13 cellular contexts compared by ENCODE assay signal in the genomic region with DNA sequence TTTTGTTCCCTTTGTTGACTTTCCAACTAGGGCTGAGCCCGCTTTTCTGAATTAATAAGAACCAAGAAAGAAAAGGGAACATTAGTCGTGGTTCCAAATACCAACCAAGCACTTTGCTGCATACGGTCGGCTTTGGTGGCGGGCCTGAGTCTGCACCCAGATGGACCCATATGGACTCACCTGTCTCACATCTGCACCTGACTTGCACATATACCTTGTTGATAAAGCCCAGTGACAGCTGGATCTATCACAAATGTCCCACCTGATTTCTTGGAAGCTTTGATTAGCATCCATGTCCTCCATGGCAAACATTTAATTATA. TPM values are rescaled to one million over a fixed set of nuclear protein-coding genes. Genes with fewer than 3 reads are reported as not detected.
DNase-seq lines count a peak whose midpoint lies in the region; ATAC-seq and TF ChIP-seq lines count a peak whose summit lies in the region.
"Had no signal": no experiment of that assay in that cellular context is flagged by ENCODE, and none has a peak within 500 bp of the region (broad histone marks: within the 10 kb centered on the region; RNA-seq: fewer than 3 reads in every experiment).

No MANE protein-coding gene starts in this region.

- peaks cover 77% of the 10 kb centered on the region for H3K4me1 ChIP-seq in left ventricle myocardium inferior
- H3K4me1 ChIP-seq in heart right ventricle = peaks cover 4 to 72% (median 51%) of the 10 kb centered on the region in 9 donors
- peaks cover 30 to 92% of the 10 kb centered on the region in 2 donors for H3K4me1 ChIP-seq in thoracic aorta (ENCODE audit: control insufficient read depth in 1 of 2, low read depth in 2 of 2)

- no TSS peak for BruUV-seq in MCF 10A (replicated peaks; lab: Mats Ljungman, UMichigan)

- H3K9me3 Mint-ChIP-seq in MCF 10A (ENCODE audit: unreplicated experiment) = no peaks in the 10 kb centered on the region
- H3K9me3 Mint-ChIP-seq: activated naive CD8-positive, alpha-beta T cell treated with anti-CD3 and anti-CD28 coated beads for 36 hours; naive B cell had no signal

- intact Hi-C loops in left ventricle myocardium inferior (cut with micrococcal nuclease) = no loop called here
- intact Hi-C loops in heart right ventricle (cut with DNase I) = loop anchor here in 5 of 10 donors (2.0 to 10.0 kb wide), 5 partner anchors 35 to 102 kb away; a partner anchor contains a TSS
- intact Hi-C loops in MCF 10A (cut with micrococcal nuclease) = loop anchor here (1.0 to 5.0 kb wide), 5 partner anchors 40 to 108 kb away; a partner anchor contains a TSS

- TF ChIP-seq CTCF in left ventricle myocardium inferior (IDR thresholded peaks at IDR 0.05; ENCODE audit: borderline replicate concordance) (peak; percentile 7), heart right ventricle (IDR thresholded peaks at IDR 0.05) (peak in 1 of 9 donors; percentile 6), MCF 10A (IDR thresholded peaks at IDR 0.05; ENCODE audit: unreplicated experiment) (no peak), thoracic aorta (IDR thresholded peaks at IDR 0.05) (peak; percentile 3)

- H3K36me3 ChIP-seq in left ventricle myocardium inferior (no peaks in the 10 kb centered on the region), heart right ventricle (no peaks in the 10 kb centered on the region), thoracic aorta (no peaks in the 10 kb centered on the region)
- H3K36me3 ChIP-seq: upper lobe of right lung had no signal

- DNase-seq in left ventricle myocardium inferior (no peak), heart right ventricle (no peak), MCF 10A (ENCODE audit: unreplicated experiment) (no peak), thoracic aorta (ENCODE audit: low spot score) (no peak), NCI-H2107 (lab: John Stamatoyannopoulos, UW) (no peak)
- no peak for DNase-seq in stimulated activated CD4-positive, alpha-beta T cell treated with anti-CD3 and anti-CD28 coated beads, Interleukin-4, amount 100 ng/mL, for 1 hour
- DNase-seq: cortex of kidney, upper lobe of right lung had no signal

- CTCF ChIA-PET in MCF 10A (lab: Yijun Ruan, JAX) = interaction anchor here (0.6 to 6.8 kb wide), 36 partner anchors 9 to 998 kb away, joined by 3 to 70 read pairs (median 4); a partner anchor contains a TSS

- ATAC-seq in heart right ventricle (no peak), HG03108 (IDR thresholded peaks at IDR 0.05; ENCODE audit: unreplicated experiment) (peak; percentile 9), thoracic aorta (ENCODE audit: insufficient number of reproducible peaks, low FRiP score, low read depth) (no peak), GM19463 (IDR thresholded peaks at IDR 0.05; ENCODE audit: unreplicated experiment) (no peak)

- H3K4me1 Mint-ChIP-seq in MCF 10A (ENCODE audit: insufficient read depth, unreplicated experiment) = peaks cover 35% of the 10 kb centered on the region
- H3K4me1 Mint-ChIP-seq: naive B cell had no signal

- POLR2A ChIA-PET in MCF 10A (lab: Yijun Ruan, JAX) = interaction anchor here (0.7 to 3.9 kb wide), 25 partner anchors 10 to 765 kb away, joined by 3 to 30 read pairs (median 4); a partner anchor contains a TSS

- H3K27me3 ChIP-seq in left ventricle myocardium inferior (ENCODE audit: low read depth) = no peaks in the 10 kb centered on the region
- no peaks in the 10 kb centered on the region for H3K27me3 ChIP-seq in heart right ventricle
- H3K27me3 ChIP-seq in thoracic aorta (replicated peaks; ENCODE audit: insufficient read depth) = no peaks in the 10 kb centered on the region
- H3K27me3 ChIP-seq: upper lobe of right lung had no signal

- no peaks in the 10 kb centered on the region for H3K36me3 Mint-ChIP-seq in MCF 10A (ENCODE audit: insufficient read depth, unreplicated experiment)
- H3K36me3 Mint-ChIP-seq: activated naive CD8-positive, alpha-beta T cell treated with anti-CD3 and anti-CD28 coated beads for 36 hours; naive B cell had no signal

- H3K9me3 ChIP-seq in left ventricle myocardium inferior (replicated peaks) (no peaks in the 10 kb centered on the region), heart right ventricle (no peaks in the 10 kb centered on the region), thoracic aorta (no peaks in the 10 kb centered on the region)
- H3K9me3 ChIP-seq: upper lobe of right lung had no signal

- 93 to 94% methylated on average over 5 of the region's 5 CpGs for WGBS in heart right ventricle, 2 donors

- no peak overlapping the region for H3K4me3 Mint-ChIP-seq in MCF 10A (ENCODE audit: unreplicated experiment)
- H3K4me3 Mint-ChIP-seq: activated naive CD8-positive, alpha-beta T cell treated with anti-CD3 and anti-CD28 coated beads for 36 hours; naive B cell had no signal

- H3K4me3 ChIP-seq in left ventricle myocardium inferior = no peak overlapping the region
- H3K4me3 ChIP-seq in heart right ventricle = no peak overlapping the region
- no peak overlapping the region for H3K4me3 ChIP-seq in thoracic aorta
- H3K4me3 ChIP-seq: upper lobe of right lung had no signal

- no peak overlapping the region for H3K27ac ChIP-seq in left ventricle myocardium inferior (replicated peaks)
- H3K27ac ChIP-seq in heart right ventricle = no peak overlapping the region
- H3K27ac ChIP-seq in thoracic aorta = no peak overlapping the region
- H3K27ac ChIP-seq: upper lobe of right lung had no signal

- H3K27ac Mint-ChIP-seq in MCF 10A (ENCODE audit: low read depth, unreplicated experiment) = peak overlapping the region; percentile 75
- H3K27ac Mint-ChIP-seq: activated naive CD8-positive, alpha-beta T cell treated with anti-CD3 and anti-CD28 coated beads for 36 hours had no signal

- no peaks in the 10 kb centered on the region for H3K27me3 Mint-ChIP-seq in MCF 10A (ENCODE audit: insufficient read depth, unreplicated experiment)

RNA-seq across cellular contexts. Expression of a gene that starts 39.0 kb away (rescaled TPM):
- total RNA-seq in left ventricle myocardium inferior (64.0 TPM), heart right ventricle (10 to 100 TPM; 39.4 to 97.8 (median 59.8) TPM), MCF 10A (2022) (69.5 and 92.6 TPM in 2 replicates), thoracic aorta (10 to 100 TPM; 37.1 to 73.5 TPM)
- polyA plus RNA-seq in heart right ventricle = 10 to 100 TPM; 21.2 to 42.5 TPM
- total RNA-seq: T-helper 2 cell treated with Interferon-gamma antibody and Interleukin-4, amounts not matched to agents 100 ng/mL and 5 ng/mL, for 36 hours had no signal
